ENCODE assay signal across 13 cellular contexts in the genomic region with DNA sequence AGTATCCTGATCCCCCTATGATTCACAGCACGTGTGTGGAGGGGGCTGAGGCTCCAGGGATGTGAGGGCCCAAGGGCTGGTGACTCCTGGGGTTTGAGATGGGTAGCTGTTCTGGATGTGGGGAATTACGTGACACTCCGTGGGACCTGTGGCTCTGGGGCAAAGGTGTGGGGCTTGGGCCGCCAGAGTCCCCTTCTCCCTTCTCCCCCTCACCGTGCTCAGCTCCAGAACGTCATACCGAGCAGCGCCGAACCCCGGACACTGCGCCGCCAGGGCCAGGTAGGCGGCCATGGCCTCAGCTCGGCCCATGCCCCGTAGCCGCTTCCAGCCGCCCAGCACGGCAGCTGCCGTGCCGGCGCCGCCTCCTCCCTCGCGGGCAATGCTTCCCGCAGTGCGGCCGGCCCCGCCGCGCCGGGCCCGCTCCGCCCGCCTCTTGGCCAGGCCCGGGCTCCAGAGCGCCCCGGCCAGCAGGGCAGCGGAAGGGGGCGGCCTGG. TPM values are rescaled to one million over a fixed set of nuclear protein-coding genes. Genes with fewer than 3 reads are reported as not detected.
DNase-seq lines count a peak whose midpoint lies in the region; ATAC-seq, FAIRE-seq and TF ChIP-seq lines count a peak whose summit lies in the region.
"Had no signal": no experiment of that assay in that cellular context is flagged by ENCODE, and none has a peak within 500 bp of the region (broad histone marks: within the 10 kb centered on the region; RNA-seq: fewer than 3 reads in every experiment).

No MANE protein-coding gene starts in this region.

- H2BK20ac ChIP-seq in H1 (ENCODE audit: low read length), result no peak overlapping the region

- POLR2A ChIA-PET in CD8-positive, alpha-beta T cell (lab: Charles Lee), result interaction anchor here (1.1 to 2.6 kb wide), 2 partner anchors 10 to 11 kb away, joined by 4 to 13 read pairs; partner anchors contain the start of gene TUBG2
- POLR2A ChIA-PET in H1 (lab: Charles Lee; ENCODE audit: partially characterized antibody), result interaction anchor here (1.0 to 16.6 kb wide), 11 partner anchors 5 to 96 kb away, joined by 3 to 239 read pairs (median 7); partner anchors contain the start of genes CCR10, CNTNAP1, PLEKHH3 and PSMC3IP

- peak overlapping the region; percentile 75 for H4K8ac ChIP-seq in H1 (ENCODE audit: extremely low read depth, insufficient read depth, low read length)

- H3K27me3 ChIP-seq in CD8-positive, alpha-beta T cell (ENCODE audit: insufficient read depth, low read length), result peaks cover 24% of the 10 kb centered on the region
- H3K27me3 ChIP-seq in H1 (replicated peaks in 1 of 4; ENCODE audit: control insufficient read depth in 3 of 4, extremely low read depth in 1 of 4, insufficient read depth in 3 of 4, low read length in 3 of 4) (peaks cover 2 to 38% (median 29%) of the 10 kb centered on the region in 4 experiments), ovary (no peaks in the 10 kb centered on the region)
- H3K27me3 ChIP-seq: adrenal gland, suprapubic skin had no signal

- H2BK12ac ChIP-seq in H1 (ENCODE audit: low read depth, low read length), result peak overlapping the region; percentile 68; the same call in 1 of the 2 replicates

- 9% methylated on average over 38 of the region's 39 CpGs; no CpG with 5 or more reads in 1 of the 2 experiments for whole genome bisulfite sequencing in H1 (ENCODE audit: extremely low coverage in 1 of 2, insufficient coverage in 1 of 2, insufficient read length in 1 of 2, insufficient replicate concordance in 2 of 2, low coverage in 1 of 2, low lambda C conversion rate in 2 of 2, missing lambda C conversion rate in 1 of 2), 2 experiments
- 75 to 80% (median 77%) methylated on average over 36 to 39 of the region's 39 CpGs for WGBS in ovary, 3 donors

- H3K23ac ChIP-seq in H1 (ENCODE audit: insufficient read length), result no peak overlapping the region

- peak overlapping the region; percentile 58 for H3K4me3 Mint-ChIP-seq in CD8-positive, alpha-beta T cell
- H3K4me3 Mint-ChIP-seq in IgD-negative memory B cell, result peak overlapping the region in 3 of 4 donors; percentile 38 to 72 (median 56)

- H3K36me3 ChIP-seq in CD8-positive, alpha-beta T cell (ENCODE audit: insufficient read depth, low read length), result no peaks in the 10 kb centered on the region
- peaks cover 8 to 42% (median 15%) of the 10 kb centered on the region in 4 experiments; a peak in 6 of 8 replicates for H3K36me3 ChIP-seq in H1 (ENCODE audit: control insufficient read depth in 2 of 4, insufficient read depth in 4 of 4, low read length in 3 of 4)
- H3K36me3 ChIP-seq in ovary, result no peaks in the 10 kb centered on the region

- FAIRE-seq in H1 (lab: Jason Lieb, UNC), result no peak

- H4K91ac ChIP-seq in H1 (replicated peaks; ENCODE audit: insufficient read length, low read length), result no peak overlapping the region

- intact Hi-C loops in CD8-positive, alpha-beta T cell (cut with DNase I, micrococcal nuclease), result loop anchor here in 1 of 2 experiments (1.0 kb wide), 1 partner anchor 10 kb away; no protein-coding TSS in a partner anchor
- intact Hi-C loops in ovary (cut with DNase I), result loop anchor here in 1 of 4 donors (10.0 kb wide), 1 partner anchor 65 kb away; the partner anchor contains the start of genes RETREG3 and TUBG1

- peak overlapping the region in 3 of 4 experiments; percentile 38 to 56 (median 54); a peak in 4 of 7 replicates for H3K9ac ChIP-seq in H1 (replicated peaks in 1 of 4; ENCODE audit: extremely low read depth in 1 of 4, low read depth in 3 of 4, low read length in 3 of 4)
- H3K9ac ChIP-seq: SK-N-SH had no signal

- H3K27ac ChIP-seq in CD8-positive, alpha-beta T cell (ENCODE audit: low read depth, low read length), result no peak overlapping the region
- no peak overlapping the region for H3K27ac ChIP-seq in H1 (ENCODE audit: low read depth, low read length)
- peak overlapping the region; percentile 35 to 57 for H3K27ac ChIP-seq in ovary
- H3K27ac ChIP-seq: suprapubic skin had no signal

- ATAC-seq in CD8-positive, alpha-beta T cell, result no peak
- no peak for ATAC-seq in GM21390 (IDR thresholded peaks at IDR 0.05; ENCODE audit: unreplicated experiment)
- ATAC-seq in HG02884 (IDR thresholded peaks at IDR 0.05; ENCODE audit: unreplicated experiment), result no peak

- no peak; a peak in 1 of 3 replicates for TF ChIP-seq POLR2A in H1 (IDR thresholded peaks at IDR 0.05; ENCODE audit: control extremely low read depth in 1 of 2, low read depth in 2 of 2, low read length in 2 of 2)
- TF ChIP-seq POLR2A in ovary (IDR thresholded peaks at IDR 0.05), result no peak

- H3K79me1 ChIP-seq in H1 (ENCODE audit: low read depth, low read length), result no peaks in the 10 kb centered on the region

- peaks cover 24% of the 10 kb centered on the region for H3K4me1 ChIP-seq in CD8-positive, alpha-beta T cell (ENCODE audit: insufficient read depth, low read length)
- peaks cover 0 to 46% (median 31%) of the 10 kb centered on the region in 4 experiments; a peak in 6 of 7 replicates for H3K4me1 ChIP-seq in H1 (replicated peaks in 1 of 4; ENCODE audit: control insufficient read depth in 3 of 4, insufficient read depth in 4 of 4, low read length in 3 of 4)
- peaks cover 25% of the 10 kb centered on the region for H3K4me1 ChIP-seq in ovary (ENCODE audit: insufficient read depth)

- H2BK15ac ChIP-seq in H1 (ENCODE audit: low read length), result peak overlapping the region; percentile 40; the same call in 1 of the 2 replicates

- H3K79me2 ChIP-seq in H1 (ENCODE audit: control insufficient read depth in 1 of 2, insufficient read depth in 2 of 2, low read length in 2 of 2), result no peaks in the 10 kb centered on the region

- H3K27me3 Mint-ChIP-seq in CD8-positive, alpha-beta T cell (ENCODE audit: low read depth), result peaks cover 28% of the 10 kb centered on the region
- H3K27me3 Mint-ChIP-seq in IgD-negative memory B cell, result peaks cover 22% of the 10 kb centered on the region

- no peak for DNase-seq in CD8-positive, alpha-beta T cell
- peak in 1 of 2 experiments; percentile 67 for DNase-seq in H1 (ENCODE audit: low read depth in 1 of 2, low spot score in 2 of 2)
- DNase-seq in ovary, result peak in 2 of 5 donors; percentile 24 to 36
- no peak for DNase-seq in nucleus accumbens (lab: John Stamatoyannopoulos, UW)
- DNase-seq in effector CD4-positive, alpha-beta T cell, result no peak
- DNase-seq: hippocampal formation, NCI-H510A had no signal

- H3K36me3 Mint-ChIP-seq in CD8-positive, alpha-beta T cell, result peaks cover 18% of the 10 kb centered on the region
- peaks cover 2% of the 10 kb centered on the region for H3K36me3 Mint-ChIP-seq in IgD-negative memory B cell

- no peaks in the 10 kb centered on the region for H3K9me3 Mint-ChIP-seq in CD8-positive, alpha-beta T cell
- no peaks in the 10 kb centered on the region for H3K9me3 Mint-ChIP-seq in IgD-negative memory B cell

- H3K4me2 ChIP-seq in H1 (ENCODE audit: insufficient read depth in 1 of 2, low read depth in 2 of 2, low read length in 2 of 2), result peak overlapping the region; percentile 69 to 79
- H3K4me2 ChIP-seq: SK-N-SH had no signal

- H3K18ac ChIP-seq in H1 (ENCODE audit: extremely low read depth, low read length), result peak overlapping the region; percentile 93

- CTCF ChIA-PET in CD8-positive, alpha-beta T cell (lab: Charles Lee), result interaction anchor here (1.1 to 4.4 kb wide), 2 partner anchors 9 to 91 kb away, joined by 4 to 24 read pairs; partner anchors contain the start of gene PLEKHH3
- CTCF ChIA-PET in H1 (lab: Charles Lee; ENCODE audit: partially characterized antibody), result interaction anchor here (0.5 to 7.1 kb wide), 8 partner anchors 8 to 91 kb away, joined by 3 to 56 read pairs (median 4); partner anchors contain the start of genes CCR10 and PSMC3IP

- TF ChIP-seq RAD21 in H1 (IDR thresholded peaks at IDR 0.05 in 1 of 2, conservative IDR thresholded peaks at IDR 0.05 in 1 of 2; ENCODE audit: low read depth in 2 of 2, low read length in 2 of 2), result no peak

- no peak overlapping the region for H3K27ac Mint-ChIP-seq in CD8-positive, alpha-beta T cell
- no peak overlapping the region for H3K27ac Mint-ChIP-seq in IgD-negative memory B cell

- peaks cover 24% of the 10 kb centered on the region for H3K4me1 Mint-ChIP-seq in CD8-positive, alpha-beta T cell (ENCODE audit: low read depth)
- peaks cover 12 to 18% (median 14%) of the 10 kb centered on the region in 3 donors for H3K4me1 Mint-ChIP-seq in IgD-negative memory B cell

- H3K4me3 ChIP-seq in CD8-positive, alpha-beta T cell (ENCODE audit: low read depth, low read length), result no peak overlapping the region
- H3K4me3 ChIP-seq in H1 (ENCODE audit: extremely low read depth in 1 of 4, insufficient read depth in 2 of 4, low read depth in 3 of 4, low read length in 4 of 4) (peak overlapping the region; percentile 33 to 65 (median 38); a peak in 6 of 8 replicates), ovary (no peak overlapping the region)
- H3K4me3 ChIP-seq: adrenal gland, suprapubic skin had no signal

- TF ChIP-seq EP300 in H1 (IDR thresholded peaks at IDR 0.05; ENCODE audit: borderline replicate concordance in 1 of 2, low read depth in 2 of 2, low read length in 2 of 2) (no peak), ovary (IDR thresholded peaks at IDR 0.05) (no peak)

- H2BK5ac ChIP-seq in H1 (ENCODE audit: low read depth, low read length), result peak overlapping the region; percentile 60; the same call in 1 of the 2 replicates

- peak overlapping the region; percentile 19 for H3K14ac ChIP-seq in H1 (ENCODE audit: insufficient read length)

- H2BK120ac ChIP-seq in H1 (replicated peaks; ENCODE audit: low read depth, low read length), result no peak overlapping the region

- peak overlapping the region; percentile 19 for H3K56ac ChIP-seq in H1 (replicated peaks; ENCODE audit: insufficient read length, low read depth, low read length)

- H3K4ac ChIP-seq in H1 (replicated peaks; ENCODE audit: insufficient read length, low read depth, low read length), result no peak overlapping the region

- peaks cover 2 to 12% of the 10 kb centered on the region in 2 experiments for H4K20me1 ChIP-seq in H1 (replicated peaks in 1 of 2; ENCODE audit: control insufficient read depth in 1 of 2, insufficient read depth in 2 of 2, low read length in 2 of 2)

- H4K5ac ChIP-seq in H1 (ENCODE audit: insufficient read length, low read depth, low read length), result peak overlapping the region; percentile 51

- no peak for TF ChIP-seq CTCF in CD8-positive, alpha-beta T cell (IDR thresholded peaks at IDR 0.05)
- no peak for TF ChIP-seq CTCF in H1 (IDR thresholded peaks at IDR 0.05; ENCODE audit: control extremely low read depth in 1 of 3, insufficient read depth in 1 of 3, low read depth in 1 of 3, low read length in 3 of 3)
- no peak for TF ChIP-seq CTCF in ovary (IDR thresholded peaks at IDR 0.05)

- no peak overlapping the region; the same call in 1 of the 2 replicates for H2AK5ac ChIP-seq in H1 (ENCODE audit: low read depth, low read length)

- H2AFZ ChIP-seq in H1 (ENCODE audit: low read length), result no peak overlapping the region

- H3K9me3 ChIP-seq in CD8-positive, alpha-beta T cell (ENCODE audit: low read length), result no peaks in the 10 kb centered on the region
- H3K9me3 ChIP-seq in H1 (ENCODE audit: insufficient read depth in 2 of 2, low read depth in 1 of 2, low read length in 1 of 2), result no peaks in the 10 kb centered on the region
- no peaks in the 10 kb centered on the region for H3K9me3 ChIP-seq in ovary
- H3K9me3 ChIP-seq: adrenal gland, SK-N-SH, suprapubic skin had no signal

- H3K23me2 ChIP-seq in H1 (ENCODE audit: low read depth, low read length), result peaks cover 18% of the 10 kb centered on the region

RNA-seq across cellular contexts. Expression of gene PLEKHH3, which starts 7.0 kb away (rescaled TPM):
- under 1 TPM; 0.33 to 0.72 TPM for total RNA-seq in CD8-positive, alpha-beta T cell
- polyA plus RNA-seq in IgD-negative memory B cell (1.1 TPM), H1 (2011; rRNA removed) (13.5 and 23.7 TPM in 2 replicates), ovary (10 to 100 TPM in 1 of 2 donors, 1 to 10 TPM in 1; 2.1 to 30.9 TPM)
- total RNA-seq in H1 (2021; fragmentation: NEBNext Ultra II Directional; extraction: Animal tissue kit (Norgen Biotek cat#: 25700)), result 11.1 and 13.7 TPM in 2 replicates
- 12.2 TPM for polyA plus RNA-seq in H1 (2011; cell fraction: cytosol; rRNA removed)
- polyA plus RNA-seq in H1 (2011; cell fraction: nucleus; rRNA removed), result 34.2 TPM
- polyA plus RNA-seq in H1 (2012, experiment 1 of 2), result 9.0 to 20.7 TPM (median 18.4 TPM) in 4 replicates
- 15.8 TPM for polyA plus RNA-seq in H1 (2012, experiment 2 of 2)
- polyA plus RNA-seq in H1 (2013, experiment 1 of 2), result 15.6 TPM
- 14.6 TPM for polyA plus RNA-seq in H1 (2013, experiment 2 of 2)
- polyA minus RNA-seq in H1 (2011; rRNA and poly(A)+ RNA removed), result 2.6 and 3.5 TPM in 2 replicates
- polyA minus RNA-seq in H1 (2011; cell fraction: cytosol; rRNA and poly(A)+ RNA removed), result 14.1 TPM
- polyA minus RNA-seq in H1 (2011; cell fraction: nucleus; rRNA and poly(A)+ RNA removed), result 11.3 TPM
- 10 to 100 TPM; 23.6 to 81.6 (median 58.4) TPM for total RNA-seq in ovary

RNA-seq across cellular contexts. Expression of gene TUBG2, which starts 10.7 kb away (rescaled TPM):
- 10 to 100 TPM in 1 of 2 experiments, 1 to 10 TPM in 1; 7.4 to 10.6 TPM for total RNA-seq in CD8-positive, alpha-beta T cell
- polyA plus RNA-seq in IgD-negative memory B cell (2.5 TPM), H1 (2011; rRNA removed) (16.6 and 31.2 TPM in 2 replicates), ovary (10 to 100 TPM; 20.9 to 21.5 TPM)
- 13.0 and 14.8 TPM in 2 replicates for total RNA-seq in H1 (2021; fragmentation: NEBNext Ultra II Directional; extraction: Animal tissue kit (Norgen Biotek cat#: 25700))
- polyA plus RNA-seq in H1 (2011; cell fraction: cytosol; rRNA removed), result 25.8 TPM
- 66.4 TPM for polyA plus RNA-seq in H1 (2011; cell fraction: nucleus; rRNA removed)
- 16.3 to 23.9 TPM (median 20.6 TPM) in 4 replicates for polyA plus RNA-seq in H1 (2012, experiment 1 of 2)
- polyA plus RNA-seq in H1 (2012, experiment 2 of 2), result 8.5 TPM
- polyA plus RNA-seq in H1 (2013, experiment 1 of 2), result 13.5 TPM
- 12.2 TPM for polyA plus RNA-seq in H1 (2013, experiment 2 of 2)
- polyA minus RNA-seq in H1 (2011; rRNA and poly(A)+ RNA removed), result 7.4 and 10.9 TPM in 2 replicates
- polyA minus RNA-seq in H1 (2011; cell fraction: cytosol; rRNA and poly(A)+ RNA removed), result 8.1 TPM
- 18.2 TPM for polyA minus RNA-seq in H1 (2011; cell fraction: nucleus; rRNA and poly(A)+ RNA removed)
- total RNA-seq in ovary, result 10 to 100 TPM; 19.4 to 30.0 (median 23.2) TPM

RNA-seq across cellular contexts. Expression of gene CCR10, which starts 11.9 kb away (rescaled TPM):
- 1 to 10 TPM; 1.2 to 1.3 TPM for total RNA-seq in CD8-positive, alpha-beta T cell
- polyA plus RNA-seq in IgD-negative memory B cell, result 2.1 TPM
- total RNA-seq in H1 (2021; fragmentation: NEBNext Ultra II Directional; extraction: Animal tissue kit (Norgen Biotek cat#: 25700)), result 0.75 and 1.1 TPM in 2 replicates
- 4.0 and 5.7 TPM in 2 replicates for polyA plus RNA-seq in H1 (2011; rRNA removed)
- polyA plus RNA-seq in H1 (2011; cell fraction: cytosol; rRNA removed), result 2.5 TPM
- 2.8 TPM for polyA plus RNA-seq in H1 (2011; cell fraction: nucleus; rRNA removed)
- polyA plus RNA-seq in H1 (2012, experiment 1 of 2), result 1.8 to 2.8 TPM (median 2.2 TPM) in 4 replicates
- 1.9 TPM for polyA plus RNA-seq in H1 (2012, experiment 2 of 2)
- 2.1 TPM for polyA plus RNA-seq in H1 (2013, experiment 1 of 2)
- 1.7 TPM for polyA plus RNA-seq in H1 (2013, experiment 2 of 2)
- polyA minus RNA-seq in H1 (2011; rRNA and poly(A)+ RNA removed), result 0.28 and 0.29 TPM in 2 replicates
- polyA minus RNA-seq in H1 (2011; cell fraction: cytosol; rRNA and poly(A)+ RNA removed), result 2.6 TPM
- polyA minus RNA-seq in H1 (2011; cell fraction: nucleus; rRNA and poly(A)+ RNA removed), result 1.3 TPM
- 1 to 10 TPM; 1.5 to 6.8 (median 3.7) TPM for total RNA-seq in ovary
- polyA plus RNA-seq in ovary, result 1 to 10 TPM in 1 of 2 donors, under 1 TPM in 1; 0.15 to 2.7 TPM

RNA-seq across cellular contexts. Expression of gene CNTNAP1, which starts 12.6 kb away (rescaled TPM):
- total RNA-seq in CD8-positive, alpha-beta T cell, result 1 to 10 TPM; 1.1 to 1.6 TPM
- 1.1 TPM for polyA plus RNA-seq in IgD-negative memory B cell
- total RNA-seq in H1 (2021; fragmentation: NEBNext Ultra II Directional; extraction: Animal tissue kit (Norgen Biotek cat#: 25700)), result 4.7 and 5.2 TPM in 2 replicates
- 10.0 and 13.5 TPM in 2 replicates for polyA plus RNA-seq in H1 (2011; rRNA removed)
- polyA plus RNA-seq in H1 (2011; cell fraction: cytosol; rRNA removed), result 8.8 TPM
- polyA plus RNA-seq in H1 (2011; cell fraction: nucleus; rRNA removed), result 44.1 TPM
- polyA plus RNA-seq in H1 (2012, experiment 1 of 2), result 9.1 to 13.8 TPM (median 11.5 TPM) in 4 replicates
- polyA plus RNA-seq in H1 (2012, experiment 2 of 2), result 6.8 TPM
- polyA plus RNA-seq in H1 (2013, experiment 1 of 2), result 4.0 TPM
- 3.4 TPM for polyA plus RNA-seq in H1 (2013, experiment 2 of 2)
- 7.6 and 8.9 TPM in 2 replicates for polyA minus RNA-seq in H1 (2011; rRNA and poly(A)+ RNA removed)
- 4.9 TPM for polyA minus RNA-seq in H1 (2011; cell fraction: cytosol; rRNA and poly(A)+ RNA removed)
- 8.2 TPM for polyA minus RNA-seq in H1 (2011; cell fraction: nucleus; rRNA and poly(A)+ RNA removed)
- total RNA-seq in ovary, result 10 to 100 TPM in 5 of 7 donors, 1 to 10 TPM in 2; 3.7 to 41.4 (median 15.5) TPM
- 1 to 10 TPM; 7.0 to 7.5 TPM for polyA plus RNA-seq in ovary

Comparison
In these comparisons a context has a peak if more than half of its experiments do, and no peak if none do; other contexts are left out.
1. H3K27ac ChIP-seq: peak in ovary (2 of 2); none in CD8-positive, alpha-beta T cell (single experiment) and H1 (single experiment).
2. H3K4me3 ChIP-seq: peak in H1 (4 of 4); none in CD8-positive, alpha-beta T cell (single experiment) and ovary (single experiment).